Comparison of ENCODE assay signal across 6 cellular contexts in genomic region chr19:54219702-54220101, GRCh38. TPM values are rescaled to one million over a fixed set of nuclear protein-coding genes. Genes with fewer than 3 reads are reported as not detected.
"Had no signal": no experiment of that assay in that cellular context is flagged by ENCODE, and none has a peak within 500 bp of the region (broad histone marks: within the 10 kb centered on the region; RNA-seq: fewer than 3 reads in every experiment).

No MANE protein-coding gene starts in this region.

RNA-seq across cellular contexts. Expression of gene LILRB3, which starts 3.1 kb away (rescaled TPM):
- total RNA-seq: GM23338, H1, H9, HepG2, HFFc6, HT1080 had no signal

RNA-seq across cellular contexts. Expression of gene LILRA6, which starts 22.9 kb away (rescaled TPM):
- total RNA-seq: GM23338, H1, H9, HepG2, HFFc6, HT1080 had no signal
